26 cellular contexts compared by ENCODE assay signal in the genomic region with DNA sequence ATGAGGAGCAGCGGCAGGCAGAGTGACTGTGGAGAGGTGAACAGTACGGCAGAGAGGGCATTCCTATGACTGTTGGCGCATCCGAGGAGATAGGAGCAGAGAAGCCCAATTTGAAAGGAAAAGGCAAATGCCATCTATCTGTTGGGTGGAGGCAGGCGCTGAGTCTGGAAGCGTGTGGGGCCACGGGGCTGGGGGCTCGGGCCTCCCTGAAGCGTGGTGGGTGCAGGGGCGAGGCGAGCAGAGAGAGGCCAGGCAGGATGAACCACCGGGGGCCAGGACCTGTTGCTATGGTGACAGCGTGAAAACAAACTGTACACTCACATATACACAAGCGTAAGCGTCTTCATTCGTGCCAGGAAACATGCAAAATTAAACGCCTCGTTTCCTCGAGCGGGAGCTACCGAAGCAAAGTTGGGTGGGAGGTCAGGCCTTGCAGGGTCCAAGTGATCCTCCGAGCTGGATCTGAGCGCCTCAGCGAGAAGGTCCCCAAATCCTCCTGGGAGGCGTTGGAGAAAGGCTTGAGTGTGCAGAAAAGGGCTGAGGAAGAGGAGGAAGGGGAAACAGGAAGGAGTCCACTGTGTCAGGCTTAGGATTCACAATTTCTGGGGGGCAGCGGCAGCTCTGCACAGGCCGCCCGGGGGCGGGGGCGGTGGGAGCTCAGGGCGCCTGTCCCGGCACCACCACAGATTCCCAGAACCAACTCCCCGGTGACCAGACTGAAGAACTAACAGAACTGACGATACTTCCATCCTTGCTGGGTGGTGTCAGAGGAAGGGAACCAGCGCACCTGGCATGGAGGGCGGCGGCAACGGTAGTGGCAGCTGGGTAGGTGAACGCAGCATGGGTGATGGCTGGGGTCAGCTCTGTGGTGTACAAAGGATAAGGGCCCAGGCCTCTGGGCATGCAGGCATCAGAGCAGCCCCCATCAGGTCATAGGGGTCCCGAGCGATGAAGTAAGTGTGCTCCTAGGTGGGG.
"Had no signal": no experiment of that assay in that cellular context is flagged by ENCODE, and none has a peak within 500 bp of the region (broad histone marks: within the 10 kb centered on the region; RNA-seq: fewer than 3 reads in every experiment).

No MANE protein-coding gene starts in this region.

- H3K4me1 Mint-ChIP-seq: activated CD4-positive, alpha-beta T cell treated with anti-CD3 and anti-CD28 coated beads for 36 hours; central memory CD8-positive, alpha-beta T cell; naive thymus-derived CD4-positive, alpha-beta T cell; neural crest cell had no signal

- ATAC-seq: activated CD4-positive, alpha-beta T cell treated with anti-CD3 and anti-CD28 coated beads for 36 hours; left ventricle myocardium superior; naive thymus-derived CD4-positive, alpha-beta T cell had no signal

- H3K36me3 ChIP-seq: esophagus squamous epithelium, right atrium auricular region, suprapubic skin, tibial nerve had no signal

- DNase-seq: activated CD4-positive, alpha-beta T cell treated with anti-CD3 and anti-CD28 coated beads for 36 hours; activated CD4-positive, alpha-beta T cell treated with anti-CD3 and anti-CD28 coated beads, Interleukin-2, amount 50 U/mL, for 4 hours; activated CD4-positive, CD25-positive, alpha-beta regulatory T cell; activated CD8-positive, alpha-beta memory T cell treated with anti-CD3 and anti-CD28 coated beads for 24 hours; activated effector memory CD4-positive, alpha-beta T cell treated with anti-CD3 and anti-CD28 coated beads, Interleukin-2, amount 50 U/mL, for 16 hours; activated naive CD4-positive, alpha-beta T cell treated with anti-CD3 and anti-CD28 coated beads, Interleukin-2, amount 50 U/mL, for 16 hours; activated T-cell treated with anti-CD3 and anti-CD28 coated beads, Interleukin-2, amount 50 U/mL, for 1 hour; dermis blood vessel endothelial cell; effector CD4-positive, alpha-beta T cell; esophagus squamous epithelium; foreskin melanocyte; islet precursor cell; left ventricle myocardium superior; midbrain; naive thymus-derived CD4-positive, alpha-beta T cell; stimulated activated naive CD4-positive, alpha-beta T cell; T-helper 1 cell had no signal

- H3K4me1 ChIP-seq: esophagus squamous epithelium, right atrium auricular region, suprapubic skin, tibial nerve had no signal

- H3K27ac ChIP-seq: esophagus squamous epithelium, right atrium auricular region, suprapubic skin, tibial nerve had no signal

- H3K9me3 ChIP-seq: esophagus squamous epithelium, right atrium auricular region, suprapubic skin had no signal

- H3K4me2 ChIP-seq: smooth muscle cell had no signal

- H3K27me3 ChIP-seq: esophagus squamous epithelium, right atrium auricular region, suprapubic skin, tibial nerve had no signal

- H3K4me3 ChIP-seq: esophagus squamous epithelium, right atrium auricular region, smooth muscle cell, suprapubic skin, tibial nerve had no signal

- H3K9me3 Mint-ChIP-seq: activated T-helper 1 cell treated with anti-CD3 and anti-CD28 coated beads, Interleukin-12 subunit alpha, Interleukin-12 subunit beta, Interleukin-2, Interleukin-4 antibody, amounts not matched to agents 30 ng/mL and 10 ng/mL and 1 ng/mL, durations not matched to agents 14 hours and 24 hours and 36 hours; central memory CD8-positive, alpha-beta T cell; neural crest cell had no signal

- H3K27me3 Mint-ChIP-seq: activated CD4-positive, alpha-beta T cell treated with anti-CD3 and anti-CD28 coated beads for 36 hours; central memory CD8-positive, alpha-beta T cell; naive thymus-derived CD4-positive, alpha-beta T cell had no signal

- H3K4me3 Mint-ChIP-seq: activated CD4-positive, alpha-beta T cell treated with anti-CD3 and anti-CD28 coated beads for 36 hours; activated T-helper 1 cell treated with anti-CD3 and anti-CD28 coated beads, Interleukin-12 subunit alpha, Interleukin-12 subunit beta, Interleukin-2, Interleukin-4 antibody, amounts not matched to agents 30 ng/mL and 10 ng/mL and 1 ng/mL, durations not matched to agents 14 hours and 24 hours and 36 hours; central memory CD8-positive, alpha-beta T cell; naive thymus-derived CD4-positive, alpha-beta T cell; neural crest cell had no signal

- FAIRE-seq: bronchial epithelial cell, colon had no signal

- H3K27ac Mint-ChIP-seq: activated CD4-positive, alpha-beta T cell treated with anti-CD3 and anti-CD28 coated beads for 36 hours; activated T-helper 1 cell treated with anti-CD3 and anti-CD28 coated beads, Interleukin-12 subunit alpha, Interleukin-12 subunit beta, Interleukin-2, Interleukin-4 antibody, amounts not matched to agents 30 ng/mL and 10 ng/mL and 1 ng/mL, durations not matched to agents 14 hours and 24 hours and 36 hours had no signal
